Comparison of ENCODE assay signal across 1 cellular context in the genomic region with DNA sequence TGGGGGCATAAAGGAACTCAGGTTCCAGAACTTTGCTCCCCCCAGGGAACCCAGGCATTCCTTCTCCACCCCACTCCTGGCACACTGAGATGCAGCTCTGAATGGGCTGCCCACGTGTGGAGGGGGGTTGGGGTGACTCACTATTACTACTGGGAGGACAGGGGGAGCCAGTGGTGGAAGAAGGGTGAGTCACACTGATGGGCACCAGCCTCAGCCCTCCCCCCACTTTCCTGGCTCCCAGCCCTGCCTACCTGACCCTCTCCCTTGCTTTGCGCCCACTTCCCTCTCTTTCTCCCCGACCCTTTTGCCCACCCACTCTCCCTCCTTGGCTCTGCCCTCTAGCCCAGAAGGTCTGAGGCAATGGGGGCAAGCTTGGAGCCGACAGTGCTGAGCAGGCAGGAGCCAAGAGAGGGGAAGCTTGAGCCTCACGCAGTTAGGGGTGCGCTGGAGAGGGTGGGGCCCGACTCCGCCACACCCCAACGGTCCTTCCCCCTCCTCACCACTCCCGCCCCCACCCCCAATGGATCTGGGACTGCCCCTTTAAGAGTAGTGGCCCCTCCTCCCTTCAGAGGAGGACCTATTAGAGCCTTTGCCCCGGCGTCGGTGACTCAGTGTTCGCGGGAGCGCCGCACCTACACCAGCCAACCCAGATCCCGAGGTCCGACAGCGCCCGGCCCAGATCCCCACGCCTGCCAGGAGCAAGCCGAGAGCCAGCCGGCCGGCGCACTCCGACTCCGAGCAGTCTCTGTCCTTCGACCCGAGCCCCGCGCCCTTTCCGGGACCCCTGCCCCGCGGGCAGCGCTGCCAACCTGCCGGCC.
TF ChIP-seq lines count a peak whose summit lies in the region.

TSS of gene LMNA (plus strand) at position 611 of the 818 bp plus-strand sequence. CDS start 208 bp downstream, outside the sequence.

TF ChIP-seq in HEK293, 187 proteins besides CTCF, POLR2A, EP300 and RAD21 (continued from another document):
- TF ChIP-seq, protein P1, sequence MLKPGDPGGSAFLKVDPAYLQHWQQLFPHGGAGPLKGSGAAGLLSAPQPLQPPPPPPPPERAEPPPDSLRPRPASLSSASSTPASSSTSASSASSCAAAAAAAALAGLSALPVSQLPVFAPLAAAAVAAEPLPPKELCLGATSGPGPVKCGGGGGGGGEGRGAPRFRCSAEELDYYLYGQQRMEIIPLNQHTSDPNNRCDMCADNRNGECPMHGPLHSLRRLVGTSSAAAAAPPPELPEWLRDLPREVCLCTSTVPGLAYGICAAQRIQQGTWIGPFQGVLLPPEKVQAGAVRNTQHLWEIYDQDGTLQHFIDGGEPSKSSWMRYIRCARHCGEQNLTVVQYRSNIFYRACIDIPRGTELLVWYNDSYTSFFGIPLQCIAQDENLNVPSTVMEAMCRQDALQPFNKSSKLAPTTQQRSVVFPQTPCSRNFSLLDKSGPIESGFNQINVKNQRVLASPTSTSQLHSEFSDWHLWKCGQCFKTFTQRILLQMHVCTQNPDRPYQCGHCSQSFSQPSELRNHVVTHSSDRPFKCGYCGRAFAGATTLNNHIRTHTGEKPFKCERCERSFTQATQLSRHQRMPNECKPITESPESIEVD (tag by site-specific recombination; IDR thresholded peaks at IDR 0.05), result no peak
- TF ChIP-seq ZNF146 (tag by site-specific recombination; IDR thresholded peaks at IDR 0.05) (no peak), PRDM4 (tag by site-specific recombination; IDR thresholded peaks at IDR 0.05) (peak; percentile 27; the same call in 1 of the 2 replicates), ZNF335 (tag by site-specific recombination; conservative IDR thresholded peaks at IDR 0.05) (peak; percentile 78), WT1 (tag by site-specific recombination; IDR thresholded peaks at IDR 0.05) (peak; percentile 79), ZNF24 (tag by site-specific recombination; IDR thresholded peaks at IDR 0.05) (peak; percentile 92), GLIS1 (tag by site-specific recombination; IDR thresholded peaks at IDR 0.05) (peak; percentile 73), ZEB2 (tag by site-specific recombination; IDR thresholded peaks at IDR 0.05) (peak; percentile 88), ZNF155 (tag by site-specific recombination; IDR thresholded peaks at IDR 0.05) (no peak), ZNF202 (tag by site-specific recombination; IDR thresholded peaks at IDR 0.05; ENCODE audit: borderline replicate concordance) (no peak), ZNF132 (tag by site-specific recombination; IDR thresholded peaks at IDR 0.05; ENCODE audit: borderline replicate concordance) (no peak), GFI1B (tag by site-specific recombination; IDR thresholded peaks at IDR 0.05) (no peak; the same call in 1 of the 2 replicates), ZNF544 (tag by site-specific recombination; IDR thresholded peaks at IDR 0.05) (no peak), ZNF501 (tag by site-specific recombination; IDR thresholded peaks at IDR 0.05) (peak; percentile 59; the same call in 1 of the 2 replicates), ZNF624 (tag by site-specific recombination; IDR thresholded peaks at IDR 0.05) (no peak), ZNF843 (tag by site-specific recombination; IDR thresholded peaks at IDR 0.05) (no peak)
TF ChIP-seq in HEK293: peak in this region for 59.
